In genomic region chr2:23925702-23926288, GRCh38 we compare ENCODE assay signal across 8 cellular contexts. TPM values are rescaled to one million over a fixed set of nuclear protein-coding genes. Genes with fewer than 3 reads are reported as not detected.
DNase-seq lines count a peak whose midpoint lies in the region; ATAC-seq, FAIRE-seq and TF ChIP-seq lines count a peak whose summit lies in the region.

No MANE protein-coding gene starts in this region.

- H3K4me2 ChIP-seq in H1 (ENCODE audit: insufficient read depth in 1 of 2, low read depth in 2 of 2, low read length in 2 of 2) = peak overlapping the region; percentile 82 to 94
- peak overlapping the region; percentile 92 for H3K4me2 ChIP-seq in mesenchymal stem cell (ENCODE audit: low read length, poor library complexity, severe bottlenecking)

- H3K4ac ChIP-seq in H1 (replicated peaks; ENCODE audit: insufficient read length, low read depth, low read length) = peak overlapping the region; percentile 60
- H3K4ac ChIP-seq in mesenchymal stem cell (ENCODE audit: low read depth in 1 of 2, low read length in 2 of 2) = peak overlapping the region; percentile 71 to 95

- H3K18ac ChIP-seq in H1 (ENCODE audit: extremely low read depth, low read length) = no peak overlapping the region; the same call in 1 of the 2 replicates
- peak overlapping the region; percentile 97 to 99 for H3K18ac ChIP-seq in mesenchymal stem cell (ENCODE audit: low read depth in 1 of 2, low read length in 2 of 2)

- FAIRE-seq in H1 (lab: Jason Lieb, UNC) = no peak

- 14% methylated on average over 13 of the region's 13 CpGs; no CpG with 5 or more reads in 1 of the 2 experiments for WGBS in H1 (ENCODE audit: extremely low coverage in 1 of 2, insufficient coverage in 1 of 2, insufficient read length in 1 of 2, insufficient replicate concordance in 2 of 2, low coverage in 1 of 2, low lambda C conversion rate in 2 of 2, missing lambda C conversion rate in 1 of 2), 2 experiments
- 6% methylated on average over 13 of the region's 13 CpGs for WGBS in mesenchymal stem cell

- H2BK12ac ChIP-seq in H1 (ENCODE audit: low read depth, low read length) (no peak overlapping the region), mesenchymal stem cell (ENCODE audit: low read length in 2 of 2) (no peak overlapping the region)

- H2BK120ac ChIP-seq in H1 (replicated peaks; ENCODE audit: low read depth, low read length) (no peak overlapping the region), mesenchymal stem cell (ENCODE audit: low read depth, low read length) (no peak overlapping the region)

- H4K91ac ChIP-seq in H1 (replicated peaks; ENCODE audit: insufficient read length, low read length) = no peak overlapping the region
- H4K91ac ChIP-seq in mesenchymal stem cell (ENCODE audit: low read length) = peak overlapping the region; percentile 11

- peaks cover 0 to 1% of the 10 kb centered on the region in 2 experiments for H4K20me1 ChIP-seq in H1 (replicated peaks in 1 of 2; ENCODE audit: control insufficient read depth in 1 of 2, insufficient read depth in 2 of 2, low read length in 2 of 2)

- H2AK5ac ChIP-seq in H1 (ENCODE audit: low read depth, low read length) (no peak overlapping the region), mesenchymal stem cell (ENCODE audit: low read length, severe bottlenecking) (no peak overlapping the region)

- H3K4me1 ChIP-seq in H1 (replicated peaks in 1 of 4; ENCODE audit: control insufficient read depth in 3 of 4, insufficient read depth in 4 of 4, low read length in 3 of 4) (peaks cover 0 to 2% (median under 1%) of the 10 kb centered on the region in 4 experiments; a peak in 3 of 7 replicates), mesenchymal stem cell (ENCODE audit: control insufficient read depth, insufficient read depth, low read depth, low read length) (peaks cover 2% of the 10 kb centered on the region)

- CTCF ChIA-PET in H1 (lab: Charles Lee; ENCODE audit: partially characterized antibody) = interaction anchor here (0.7 to 5.0 kb wide), 16 partner anchors 8 to 248 kb away, joined by 3 to 58 read pairs (median 4); partner anchors contain the start of genes TP53I3 and UBXN2A

- H3K79me1 ChIP-seq in H1 (ENCODE audit: low read depth, low read length) = no peaks in the 10 kb centered on the region
- peaks cover 6% of the 10 kb centered on the region for H3K79me1 ChIP-seq in mesenchymal stem cell (replicated peaks; ENCODE audit: low read length, poor library complexity, severe bottlenecking)

- H2BK15ac ChIP-seq in H1 (ENCODE audit: low read length) (no peak overlapping the region), mesenchymal stem cell (ENCODE audit: low read depth, poor library complexity, severe bottlenecking) (no peak overlapping the region)

- no peak for TF ChIP-seq RAD21 in H1 (IDR thresholded peaks at IDR 0.05 in 1 of 2, conservative IDR thresholded peaks at IDR 0.05 in 1 of 2; ENCODE audit: low read depth in 2 of 2, low read length in 2 of 2)

- H2AFZ ChIP-seq in H1 (ENCODE audit: low read length) (no peak overlapping the region), mesenchymal stem cell (ENCODE audit: low read depth, low read length) (no peak overlapping the region)

- POLR2A ChIA-PET in H1 (lab: Charles Lee; ENCODE audit: partially characterized antibody) = interaction anchor here (1.1 to 7.0 kb wide), 15 partner anchors 8 to 435 kb away, joined by 3 to 130 read pairs (median 7); partner anchors contain the start of genes MFSD2B, TP53I3, UBXN2A and WDCP

- H3K27ac ChIP-seq in H1 (ENCODE audit: low read depth, low read length) (no peak overlapping the region), mesenchymal stem cell (ENCODE audit: low read length, poor library complexity, severe bottlenecking) (peak overlapping the region; percentile 88)

- H3K14ac ChIP-seq in H1 (ENCODE audit: insufficient read length) (no peak overlapping the region), mesenchymal stem cell (ENCODE audit: low read length in 2 of 2) (peak overlapping the region in 1 of 2 experiments; percentile 59)

- DNase-seq in NCI-H524 (lab: John Stamatoyannopoulos, UW) = peak; percentile 26 to 62
- no peak for DNase-seq in NCI-H524 treated with DMSO at 0.1 percent for 48 hours (lab: John Stamatoyannopoulos, UW)
- peak; percentile 14 to 27 for DNase-seq in NCI-H446 (lab: John Stamatoyannopoulos, UW)
- DNase-seq in activated CD4-positive, alpha-beta T cell treated with anti-CD3 and anti-CD28 coated beads, Interleukin-2, amount 50 U/mL, for 1 hour = peak; percentile 39
- no peak for DNase-seq in H1 (ENCODE audit: low read depth in 1 of 2, low spot score in 2 of 2)
- peak; percentile 78 for DNase-seq in mesenchymal stem cell
- DNase-seq in stimulated activated CD8-positive, alpha-beta memory T cell treated with anti-CD3 and anti-CD28 coated beads, Interleukin-7, amount 100 ng/mL, for 1 hour (ENCODE audit: low read depth in 2 of 2) = peak; percentile 18 to 24

- H3K23me2 ChIP-seq in H1 (ENCODE audit: low read depth, low read length) = peaks cover 7% of the 10 kb centered on the region

- H2BK20ac ChIP-seq in H1 (ENCODE audit: low read length) = no peak overlapping the region

- H4K5ac ChIP-seq in H1 (ENCODE audit: insufficient read length, low read depth, low read length) = no peak overlapping the region

- H3K9me3 ChIP-seq in H1 (ENCODE audit: insufficient read depth in 2 of 2, low read depth in 1 of 2, low read length in 1 of 2) (no peaks in the 10 kb centered on the region), mesenchymal stem cell (ENCODE audit: control insufficient read depth, low read length) (no peaks in the 10 kb centered on the region)

- H3K79me2 ChIP-seq in H1 (ENCODE audit: control insufficient read depth in 1 of 2, insufficient read depth in 2 of 2, low read length in 2 of 2) = peaks cover 0 to 58% of the 10 kb centered on the region in 2 experiments; a peak in 3 of 4 replicates

- ATAC-seq in HG02885 (IDR thresholded peaks at IDR 0.05; ENCODE audit: poor library complexity, unreplicated experiment) = peak; percentile 57

- no peak overlapping the region for H3K23ac ChIP-seq in H1 (ENCODE audit: insufficient read length)
- H3K23ac ChIP-seq in mesenchymal stem cell (ENCODE audit: low read length in 2 of 2) = no peak overlapping the region

- TF ChIP-seq CTCF in H1 (IDR thresholded peaks at IDR 0.05; ENCODE audit: control extremely low read depth in 1 of 3, insufficient read depth in 1 of 3, low read depth in 1 of 3, low read length in 3 of 3) = no peak

- H3K9ac ChIP-seq in H1 (replicated peaks in 1 of 4; ENCODE audit: extremely low read depth in 1 of 4, low read depth in 3 of 4, low read length in 3 of 4) (peak overlapping the region; percentile 72 to 98 (median 83)), mesenchymal stem cell (ENCODE audit: low read length) (peak overlapping the region; percentile 99)

- H3K4me3 ChIP-seq in H1 (ENCODE audit: extremely low read depth in 1 of 4, insufficient read depth in 2 of 4, low read depth in 3 of 4, low read length in 4 of 4) = peak overlapping the region; percentile 64 to 90 (median 82)
- peak overlapping the region; percentile 85 to 97 for H3K4me3 ChIP-seq in mesenchymal stem cell (ENCODE audit: insufficient read depth in 1 of 2, low read depth in 1 of 2, low read length in 2 of 2)

- H2BK5ac ChIP-seq in H1 (ENCODE audit: low read depth, low read length) (no peak overlapping the region), mesenchymal stem cell (ENCODE audit: low read depth, low read length, poor library complexity, severe bottlenecking) (peak overlapping the region; percentile 88)

- no peak for TF ChIP-seq POLR2A in H1 (IDR thresholded peaks at IDR 0.05; ENCODE audit: control extremely low read depth in 1 of 2, low read depth in 2 of 2, low read length in 2 of 2)

- no peaks in the 10 kb centered on the region for H3K27me3 ChIP-seq in H1 (replicated peaks in 1 of 4; ENCODE audit: control insufficient read depth in 3 of 4, extremely low read depth in 1 of 4, insufficient read depth in 3 of 4, low read length in 3 of 4)
- H3K27me3 ChIP-seq in mesenchymal stem cell (ENCODE audit: control insufficient read depth in 1 of 2, insufficient read depth in 1 of 2, low read length in 2 of 2) = no peaks in the 10 kb centered on the region

- H4K8ac ChIP-seq in H1 (ENCODE audit: extremely low read depth, insufficient read depth, low read length) (no peak overlapping the region), mesenchymal stem cell (ENCODE audit: low read length) (peak overlapping the region; percentile 29)

- TF ChIP-seq EP300 in H1 (IDR thresholded peaks at IDR 0.05; ENCODE audit: borderline replicate concordance in 1 of 2, low read depth in 2 of 2, low read length in 2 of 2) = no peak

- H3K56ac ChIP-seq in H1 (replicated peaks; ENCODE audit: insufficient read length, low read depth, low read length) = no peak overlapping the region

- H3K36me3 ChIP-seq in H1 (ENCODE audit: control insufficient read depth in 2 of 4, insufficient read depth in 4 of 4, low read length in 3 of 4) (no peaks in the 10 kb centered on the region; a peak in 1 of 8 replicates), mesenchymal stem cell (ENCODE audit: control insufficient read depth in 1 of 2, insufficient read depth in 2 of 2, low read depth in 1 of 2, low read length in 2 of 2) (no peaks in the 10 kb centered on the region)

TF ChIP-seq in H1, 55 proteins besides CTCF, POLR2A, EP300 and RAD21 (continues in another document):
- TF ChIP-seq RNF2 (IDR thresholded peaks at IDR 0.05; ENCODE audit: borderline replicate concordance, low read depth, low read length, missing control alignments, poor library complexity, severe bottlenecking) = no peak

RNA-seq across cellular contexts. Expression of gene ATAD2B, which starts 1.1 kb away (rescaled TPM):
- 15.3 and 16.1 TPM in 2 replicates for total RNA-seq in H1 (2021; fragmentation: NEBNext Ultra II Directional; extraction: Animal tissue kit (Norgen Biotek cat#: 25700))
- 2.7 and 3.4 TPM in 2 replicates for polyA plus RNA-seq in H1 (2011; rRNA removed)
- polyA plus RNA-seq in H1 (2011; cell fraction: cytosol; rRNA removed) = 3.7 TPM
- 5.3 TPM for polyA plus RNA-seq in H1 (2011; cell fraction: nucleus; rRNA removed)
- polyA plus RNA-seq in H1 (2012, experiment 1 of 2) = 2.6 to 5.3 TPM (median 4.3 TPM) in 4 replicates
- 0.42 TPM for polyA plus RNA-seq in H1 (2012, experiment 2 of 2)
- 4.7 TPM for polyA plus RNA-seq in H1 (2013, experiment 1 of 2)
- 4.0 TPM for polyA plus RNA-seq in H1 (2013, experiment 2 of 2)
- 12.9 and 15.0 TPM in 2 replicates for polyA minus RNA-seq in H1 (2011; rRNA and poly(A)+ RNA removed)
- polyA minus RNA-seq in H1 (2011; cell fraction: cytosol; rRNA and poly(A)+ RNA removed) = 7.2 TPM
- 38.5 TPM for polyA minus RNA-seq in H1 (2011; cell fraction: nucleus; rRNA and poly(A)+ RNA removed)
- 2.3 TPM for polyA plus RNA-seq in mesenchymal stem cell (2013, experiment 1 of 2)
- polyA plus RNA-seq in mesenchymal stem cell (2013, experiment 2 of 2) = 2.2 TPM

RNA-seq across cellular contexts. Expression of gene UBXN2A, which starts 14.5 kb away (rescaled TPM):
- total RNA-seq in H1 (2021; fragmentation: NEBNext Ultra II Directional; extraction: Animal tissue kit (Norgen Biotek cat#: 25700)) = 19.0 and 20.4 TPM in 2 replicates
- polyA plus RNA-seq in H1 (2011; rRNA removed) = 2.6 and 3.6 TPM in 2 replicates
- polyA plus RNA-seq in H1 (2011; cell fraction: cytosol; rRNA removed) = 5.1 TPM
- 2.7 TPM for polyA plus RNA-seq in H1 (2011; cell fraction: nucleus; rRNA removed)
- 4.6 to 14.6 TPM (median 7.5 TPM) in 4 replicates for polyA plus RNA-seq in H1 (2012, experiment 1 of 2)
- 2.0 TPM for polyA plus RNA-seq in H1 (2012, experiment 2 of 2)
- polyA plus RNA-seq in H1 (2013, experiment 1 of 2) = 13.9 TPM
- 13.7 TPM for polyA plus RNA-seq in H1 (2013, experiment 2 of 2)
- 4.2 and 5.1 TPM in 2 replicates for polyA minus RNA-seq in H1 (2011; rRNA and poly(A)+ RNA removed)
- 4.6 TPM for polyA minus RNA-seq in H1 (2011; cell fraction: cytosol; rRNA and poly(A)+ RNA removed)
- 15.5 TPM for polyA minus RNA-seq in H1 (2011; cell fraction: nucleus; rRNA and poly(A)+ RNA removed)
- polyA plus RNA-seq in mesenchymal stem cell (2013, experiment 1 of 2) = 15.2 TPM
- 14.4 TPM for polyA plus RNA-seq in mesenchymal stem cell (2013, experiment 2 of 2)

Comparison
In these comparisons a context has a peak if more than half of its experiments do, and no peak if none do; other contexts are left out.
1. DNase-seq: peak in NCI-H524 (2 of 2), NCI-H446 (2 of 2), activated CD4-positive, alpha-beta T cell treated with anti-CD3 and anti-CD28 coated beads, Interleukin-2, amount 50 U/mL, for 1 hour (single experiment), mesenchymal stem cell (single experiment) and stimulated activated CD8-positive, alpha-beta memory T cell treated with anti-CD3 and anti-CD28 coated beads, Interleukin-7, amount 100 ng/mL, for 1 hour (2 of 2); none in NCI-H524 treated with DMSO at 0.1 percent for 48 hours (single experiment) and H1 (0 of 2).